In the genomic region with DNA sequence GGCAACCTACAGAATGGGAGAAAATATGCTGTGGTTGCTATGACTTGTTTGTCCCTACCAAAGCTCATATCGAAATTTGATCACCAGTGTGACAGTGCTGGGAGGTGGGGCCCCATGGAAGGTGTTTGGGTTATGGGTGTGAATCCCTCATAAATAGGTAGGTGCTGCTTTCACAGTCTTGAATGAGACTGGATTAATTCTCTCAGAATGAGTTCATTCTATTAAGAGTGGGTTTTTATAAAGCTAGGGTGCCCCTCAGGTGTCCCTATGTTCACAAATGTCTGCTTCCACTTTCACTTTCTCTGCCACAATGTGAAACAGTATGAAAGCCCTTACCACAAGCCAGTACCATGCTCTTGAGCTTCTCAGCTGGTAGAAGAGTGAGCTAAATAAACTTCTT, we compare ENCODE assay signal across 9 cellular contexts.
DNase-seq lines count a peak whose midpoint lies in the region; ATAC-seq and TF ChIP-seq lines count a peak whose summit lies in the region.
"Had no signal": no experiment of that assay in that cellular context is flagged by ENCODE, and none has a peak within 500 bp of the region (broad histone marks: within the 10 kb centered on the region; RNA-seq: fewer than 3 reads in every experiment).

No MANE protein-coding gene starts in this region.

- H3K27ac Mint-ChIP-seq in activated T-cell treated with anti-CD3 and anti-CD28 coated beads, Interleukin-2, amount 50 U/mL, for 72 hours: peak overlapping the region; percentile 33

- CTCF ChIA-PET in PC-3 (lab: Charles Lee): no interaction called here

- POLR2A ChIA-PET in PC-3 (lab: Charles Lee; ENCODE audit: unreplicated experiment): no interaction called here

- H3K9me3 Mint-ChIP-seq in activated T-cell treated with anti-CD3 and anti-CD28 coated beads, Interleukin-2, amount 50 U/mL, for 72 hours: no peaks in the 10 kb centered on the region

- no peak for TF ChIP-seq CTCF in PC-3 (conservative IDR thresholded peaks at IDR 0.05; ENCODE audit: low read depth, low read length)

- H4K20me1 ChIP-seq in PC-3 (ENCODE audit: low read length): no peaks in the 10 kb centered on the region

- H3K4me1 ChIP-seq in PC-3 (ENCODE audit: insufficient read depth, low read length): no peaks in the 10 kb centered on the region
- H3K4me1 ChIP-seq: A549 had no signal

- H3K4me3 Mint-ChIP-seq in activated T-cell treated with anti-CD3 and anti-CD28 coated beads, Interleukin-2, amount 50 U/mL, for 72 hours: peak overlapping the region; percentile 11 to 59

- no peaks in the 10 kb centered on the region for H3K27me3 Mint-ChIP-seq in activated T-cell treated with anti-CD3 and anti-CD28 coated beads, Interleukin-2, amount 50 U/mL, for 72 hours (ENCODE audit: low read depth)

- no peak overlapping the region for H3K4me3 ChIP-seq in PC-3 (ENCODE audit: low read length)
- H3K4me3 ChIP-seq: A549 had no signal

- H3K4me2 ChIP-seq in PC-3 (ENCODE audit: low read length): no peak overlapping the region
- H3K4me2 ChIP-seq: A549 had no signal

- ATAC-seq in HG03039 (IDR thresholded peaks at IDR 0.05; ENCODE audit: unreplicated experiment) (peak; percentile 55), PC-3 (no peak)
- peak; percentile 88 to 89 for ATAC-seq in activated T-cell treated with anti-CD3 and anti-CD28 coated beads, Interleukin-2, amount 50 U/mL, for 72 hours (replicated peaks in 1 of 2)
- ATAC-seq: A549 had no signal

- H3K9me2 ChIP-seq in PC-3 (replicated peaks; ENCODE audit: low read length): no peaks in the 10 kb centered on the region

- H3K79me2 ChIP-seq in PC-3 (ENCODE audit: low read length): no peaks in the 10 kb centered on the region

- no peak overlapping the region for H2AFZ ChIP-seq in PC-3 (ENCODE audit: low read length)

- BruUV-seq in PC-3 (replicated peaks; lab: Mats Ljungman, UMichigan): no TSS peak

- no peak overlapping the region for H3K27ac ChIP-seq in PC-3 (ENCODE audit: low read length)
- H3K27ac ChIP-seq: A549 had no signal

- no peaks in the 10 kb centered on the region for H3K9me3 ChIP-seq in PC-3 (ENCODE audit: low read length)
- H3K9me3 ChIP-seq: A549 had no signal

- H3K36me3 ChIP-seq in PC-3 (ENCODE audit: low read depth, low read length): no peaks in the 10 kb centered on the region

- H3F3A ChIP-seq in PC-3 (ENCODE audit: low read length, unreplicated experiment): no peaks in the 10 kb centered on the region

- DNase-seq in NOMO-1 treated with DMSO at 0.1 percent for 48 hours (lab: John Stamatoyannopoulos, UW; ENCODE audit: unreplicated experiment) (peak; percentile 22), NOMO-1 treated with dmso at 0.1 percent for 144 hours (lab: John Stamatoyannopoulos, UW; ENCODE audit: unreplicated experiment) (no peak), PC-3 (no peak), NCI-H1417 (lab: John Stamatoyannopoulos, UW) (no peak), HUDEP-2 (lab: John Stamatoyannopoulos, UW; ENCODE audit: unreplicated experiment in 76 of 76) (no peak)
- peak; percentile 16 to 21 for DNase-seq in activated T-cell treated with anti-CD3 and anti-CD28 coated beads, Interleukin-2, amount 50 U/mL, for 72 hours
- peak; percentile 0 to 3 for DNase-seq in stimulated activated CD8-positive, alpha-beta memory T cell treated with anti-CD3 and anti-CD28 coated beads, Interleukin-15, amount 100 ng/mL, for 48 hours (ENCODE audit: low read depth in 2 of 2)

- H3K9ac ChIP-seq in PC-3 (ENCODE audit: low read length): no peak overlapping the region

- no peaks in the 10 kb centered on the region for H3K27me3 ChIP-seq in PC-3 (ENCODE audit: low read length)

- no peaks in the 10 kb centered on the region for H3K4me1 Mint-ChIP-seq in activated T-cell treated with anti-CD3 and anti-CD28 coated beads, Interleukin-2, amount 50 U/mL, for 72 hours (ENCODE audit: low read depth)

- intact Hi-C loops in PC-3 (cut with micrococcal nuclease): no loop called here

- no peaks in the 10 kb centered on the region for H3K36me3 Mint-ChIP-seq in activated T-cell treated with anti-CD3 and anti-CD28 coated beads, Interleukin-2, amount 50 U/mL, for 72 hours (ENCODE audit: insufficient read depth in 2 of 2)

Comparison
In these comparisons a context has a peak if more than half of its experiments do, and no peak if none do; other contexts are left out.
1. DNase-seq: peak in NOMO-1 treated with DMSO at 0.1 percent for 48 hours (single experiment), activated T-cell treated with anti-CD3 and anti-CD28 coated beads, Interleukin-2, amount 50 U/mL, for 72 hours (2 of 2) and stimulated activated CD8-positive, alpha-beta memory T cell treated with anti-CD3 and anti-CD28 coated beads, Interleukin-15, amount 100 ng/mL, for 48 hours (2 of 2); none in NOMO-1 treated with dmso at 0.1 percent for 144 hours (single experiment), PC-3 (single experiment), NCI-H1417 (0 of 3) and HUDEP-2 (0 of 76).